Comparison of ENCODE assay signal across 24 cellular contexts in genomic region chr20:57260065-57260958, GRCh38. TPM values are rescaled to one million over a fixed set of nuclear protein-coding genes. Genes with fewer than 3 reads are reported as not detected.
A peak's percentile ranks its signal among the peaks of the same experiment; 100 is the strongest.
DNase-seq lines count a peak whose midpoint lies in the region; ATAC-seq and TF ChIP-seq lines count a peak whose summit lies in the region.
"Had no signal": no experiment of that assay in that cellular context is flagged by ENCODE, and none has a peak within 500 bp of the region (broad histone marks: within the 10 kb centered on the region; RNA-seq: fewer than 3 reads in every experiment).

No MANE protein-coding gene starts in this region.

- H3K27ac ChIP-seq in left ventricle myocardium inferior (replicated peaks) (peak overlapping the region; percentile 79), right atrium auricular region (peak overlapping the region in 1 of 2 donors; percentile 83), SK-N-MC (peak overlapping the region; percentile 90), thyroid gland (peak overlapping the region; percentile 89 to 95 (median 91))
- H3K27ac ChIP-seq: ascending aorta, PC-9, prostate gland had no signal

- ATAC-seq in GM18517 (IDR thresholded peaks at IDR 0.05; ENCODE audit: unreplicated experiment), result no peak
- ATAC-seq: activated CD4-positive, CD25-positive, alpha-beta regulatory T cell treated with anti-CD3 and anti-CD28 coated beads, Interleukin-2, amount 50 U/mL, for 24 hours had no signal

- no peaks in the 10 kb centered on the region for H3K9me3 ChIP-seq in left ventricle myocardium inferior (replicated peaks)
- H3K9me3 ChIP-seq in right atrium auricular region, result no peaks in the 10 kb centered on the region
- H3K9me3 ChIP-seq in SK-N-MC (ENCODE audit: low read depth, low read length), result no peaks in the 10 kb centered on the region
- H3K9me3 ChIP-seq in thyroid gland, result no peaks in the 10 kb centered on the region
- H3K9me3 ChIP-seq: ascending aorta, prostate gland, SK-N-SH had no signal

- TF ChIP-seq POLR2A in thyroid gland (IDR thresholded peaks at IDR 0.05), result no peak

- peak overlapping the region; percentile 42 for H3K9ac ChIP-seq in SK-N-MC (ENCODE audit: insufficient read length)
- H3K9ac ChIP-seq: SK-N-SH had no signal

- TF ChIP-seq CTCF in left ventricle myocardium inferior (IDR thresholded peaks at IDR 0.05; ENCODE audit: borderline replicate concordance) (no peak), right atrium auricular region (IDR thresholded peaks at IDR 0.05) (no peak), thyroid gland (IDR thresholded peaks at IDR 0.05) (no peak)

- intact Hi-C loops in left ventricle myocardium inferior (cut with micrococcal nuclease), result no loop called here
- intact Hi-C loops in thyroid gland (cut with DNase I), result no loop called here

- H3K4me1 ChIP-seq in left ventricle myocardium inferior (peaks cover 37% of the 10 kb centered on the region), right atrium auricular region (peaks cover 0 to 9% of the 10 kb centered on the region in 2 donors), thyroid gland (peaks cover 42 to 52% of the 10 kb centered on the region in 2 donors)
- H3K4me1 ChIP-seq: ascending aorta had no signal

- WGBS in thyroid gland, 2 donors, result 57 to 61% methylated on average over 18 of the region's 18 CpGs

- no peak for DNase-seq in left ventricle myocardium inferior
- DNase-seq in right atrium auricular region (ENCODE audit: low spot score), result no peak
- DNase-seq in SK-N-MC (ENCODE audit: low read depth, low spot score), result no peak
- peak; percentile 39 for DNase-seq in left kidney (ENCODE audit: low read depth, low spot score)
- DNase-seq in thyroid gland, result peak; percentile 80 to 85
- no peak for DNase-seq in GOT3 (lab: John Stamatoyannopoulos, UW)
- DNase-seq in Ammon's horn (ENCODE audit: low spot score), result no peak
- DNase-seq: activated naive CD4-positive, alpha-beta T cell treated with anti-CD3 and anti-CD28 coated beads, Interleukin-2, amount 50 U/mL, for 16 hours; activated T-cell treated with anti-CD3 and anti-CD28 coated beads, Interleukin-2, amount 50 U/mL, for 48 hours; DMS153; immature natural killer cell; Karpas-422; mammary epithelial cell; NCI-H1092 treated with DMSO at 0.1 percent for 48 hours; NCI-H524 treated with DMSO at 0.1 percent for 48 hours; PC-9; SK-N-SH; stimulated activated CD4-positive, alpha-beta T cell treated with anti-CD3 and anti-CD28 coated beads, Interleukin-12 subunit alpha, Interleukin-12 subunit beta, amount 100 ng/mL, for 4 hours; T1000 had no signal

- H3K4me3 ChIP-seq in left ventricle myocardium inferior (peak overlapping the region; percentile 27), right atrium auricular region (no peak overlapping the region), SK-N-MC (peak overlapping the region; percentile 74), thyroid gland (replicated peaks in 1 of 3) (no peak overlapping the region)
- H3K4me3 ChIP-seq: ascending aorta, PC-9, prostate gland had no signal

- H3K36me3 ChIP-seq in left ventricle myocardium inferior (no peaks in the 10 kb centered on the region), right atrium auricular region (no peaks in the 10 kb centered on the region), SK-N-MC (ENCODE audit: insufficient read depth, low read length) (no peaks in the 10 kb centered on the region), thyroid gland (no peaks in the 10 kb centered on the region)
- H3K36me3 ChIP-seq: ascending aorta, prostate gland had no signal

- peaks cover 77% of the 10 kb centered on the region for H3K27me3 ChIP-seq in left ventricle myocardium inferior (ENCODE audit: low read depth)
- peaks cover 0 to 4% of the 10 kb centered on the region in 2 donors for H3K27me3 ChIP-seq in right atrium auricular region
- H3K27me3 ChIP-seq in thyroid gland, result no peaks in the 10 kb centered on the region
- H3K27me3 ChIP-seq: ascending aorta had no signal

RNA-seq across cellular contexts. Expression of gene BMP7, which starts 6.1 kb away (rescaled TPM):
- total RNA-seq in left ventricle myocardium inferior, result 19.9 TPM
- 10 to 100 TPM; 15.1 to 23.0 TPM for total RNA-seq in right atrium auricular region
- total RNA-seq in thyroid gland, result 100 to 1,000 TPM in 1 of 4 donors, 10 to 100 TPM in 3; 34.0 to 113 (median 80.2) TPM
- total RNA-seq: ascending aorta, myocyte had no signal

Comparison
In these comparisons a context has a peak if more than half of its experiments do, and no peak if none do; other contexts are left out.
1. H3K4me3 ChIP-seq: peak in left ventricle myocardium inferior (single experiment) and SK-N-MC (single experiment); none in right atrium auricular region (0 of 2) and thyroid gland (0 of 3).
2. DNase-seq: peak in left kidney (single experiment) and thyroid gland (2 of 2); none in left ventricle myocardium inferior (single experiment), right atrium auricular region (single experiment), SK-N-MC (single experiment), GOT3 (single experiment) and Ammon's horn (single experiment).